17 cellular contexts compared by ENCODE assay signal in the genomic region with DNA sequence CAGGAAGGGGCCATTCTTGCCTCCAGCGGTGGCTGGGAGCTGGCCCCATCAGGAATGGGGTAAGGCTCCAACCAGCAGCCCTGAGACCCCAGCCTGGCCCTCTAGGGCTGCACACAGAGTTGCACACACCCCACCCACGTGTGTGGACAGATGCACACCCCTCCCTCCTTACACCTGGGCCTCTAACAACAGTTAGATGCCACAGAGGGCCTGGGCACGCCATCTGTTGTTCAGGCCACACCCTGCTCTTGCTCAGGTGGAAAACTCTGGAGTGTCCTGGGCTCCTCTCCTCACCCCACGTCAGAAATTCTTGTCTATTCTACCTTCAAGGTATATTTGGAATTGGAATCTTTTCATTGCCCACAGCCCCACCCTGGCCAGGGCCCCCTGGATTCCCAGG. TPM values are rescaled to one million over a fixed set of nuclear protein-coding genes. Genes with fewer than 3 reads are reported as not detected.
A peak's percentile ranks its signal among the peaks of the same experiment; 100 is the strongest.
DNase-seq lines count a peak whose midpoint lies in the region; TF ChIP-seq lines count a peak whose summit lies in the region.
"Had no signal": no experiment of that assay in that cellular context is flagged by ENCODE, and none has a peak within 500 bp of the region (broad histone marks: within the 10 kb centered on the region; RNA-seq: fewer than 3 reads in every experiment).

No MANE protein-coding gene starts in this region.

- peak; percentile 62 for DNase-seq in RPMI8226
- no peak for DNase-seq in neural progenitor cell (ENCODE audit: low spot score)
- DNase-seq in T1000 (lab: John Stamatoyannopoulos, UW): no peak
- no peak for DNase-seq in stimulated activated naive CD4-positive, alpha-beta T cell treated with Interleukin-2 at 50 U/mL for 16 hours (lab: John Stamatoyannopoulos, UW)
- no peak for DNase-seq in cortex of kidney (lab: John Stamatoyannopoulos, UW)
- DNase-seq: ACHN, DMS153, EL, H9, NCI-H1436, NCI-H1930, Peyer's patch had no signal

- H3K27me3 ChIP-seq in BLaER1 (no peaks in the 10 kb centered on the region), neural progenitor cell (peaks cover 5% of the 10 kb centered on the region)
- no peaks in the 10 kb centered on the region for H3K27me3 ChIP-seq in BLaER1 treated with 17β-estradiol and CSF1 and Interleukin-3, amounts not matched to agents 10 nM and 100 nM
- H3K27me3 ChIP-seq: Peyer's patch had no signal

- H3K4me3 ChIP-seq in BLaER1 (no peak overlapping the region), neural progenitor cell (no peak overlapping the region)
- H3K4me3 ChIP-seq in BLaER1 treated with 17β-estradiol and CSF1 and Interleukin-3, amounts not matched to agents 10 nM and 100 nM: no peak overlapping the region
- H3K4me3 ChIP-seq: GM12878, Peyer's patch had no signal

- no peak overlapping the region for H3K4me3 Mint-ChIP-seq in neural progenitor cell
- H3K4me3 Mint-ChIP-seq: CD14-positive monocyte had no signal

- H3K4me2 ChIP-seq in BLaER1: peak overlapping the region; percentile 65
- peak overlapping the region in 9 of 11 experiments; percentile 5 to 74 (median 65); a peak in 14 of 22 replicates for H3K4me2 ChIP-seq in BLaER1 treated with 17β-estradiol and CSF1 and Interleukin-3, amounts not matched to agents 10 nM and 100 nM
- no peak overlapping the region for H3K4me2 ChIP-seq in neural progenitor cell
- H3K4me2 ChIP-seq: KMS-11 had no signal

- no peaks in the 10 kb centered on the region for H3K79me2 ChIP-seq in neural progenitor cell (ENCODE audit: low read depth)

- peak overlapping the region; percentile 92 for H3K27ac Mint-ChIP-seq in neural progenitor cell
- H3K27ac Mint-ChIP-seq: CD14-positive monocyte, H9 had no signal

- H3F3A ChIP-seq in neural progenitor cell (ENCODE audit: low read depth): peaks cover 14% of the 10 kb centered on the region

- no peaks in the 10 kb centered on the region for H3K36me3 Mint-ChIP-seq in neural progenitor cell
- H3K36me3 Mint-ChIP-seq: CD14-positive monocyte had no signal

- H3K9me3 ChIP-seq in BLaER1: no peaks in the 10 kb centered on the region
- no peaks in the 10 kb centered on the region for H3K9me3 ChIP-seq in BLaER1 treated with 17β-estradiol and CSF1 and Interleukin-3, amounts not matched to agents 10 nM and 100 nM (replicated peaks in 1 of 11)
- H3K9me3 ChIP-seq in neural progenitor cell (ENCODE audit: low read depth): no peaks in the 10 kb centered on the region
- H3K9me3 ChIP-seq: Peyer's patch had no signal

- H2AFZ ChIP-seq in neural progenitor cell (replicated peaks): no peak overlapping the region

- no peak for TF ChIP-seq CTCF in neural progenitor cell (IDR thresholded peaks at IDR 0.05)

- H3K36me3 ChIP-seq in BLaER1: no peaks in the 10 kb centered on the region
- no peaks in the 10 kb centered on the region for H3K36me3 ChIP-seq in BLaER1 treated with 17β-estradiol and CSF1 and Interleukin-3, amounts not matched to agents 10 nM and 100 nM
- H3K36me3 ChIP-seq in neural progenitor cell: no peaks in the 10 kb centered on the region
- H3K36me3 ChIP-seq: Peyer's patch had no signal

- peaks cover 80% of the 10 kb centered on the region for H3K4me1 Mint-ChIP-seq in neural progenitor cell

- H4K20me1 ChIP-seq in BLaER1: no peaks in the 10 kb centered on the region
- no peaks in the 10 kb centered on the region; a peak in 1 of 22 replicates for H4K20me1 ChIP-seq in BLaER1 treated with 17β-estradiol and CSF1 and Interleukin-3, amounts not matched to agents 10 nM and 100 nM
- H4K20me1 ChIP-seq in neural progenitor cell (ENCODE audit: low read depth): no peaks in the 10 kb centered on the region

- H3K9ac ChIP-seq in BLaER1 (no peak overlapping the region), neural progenitor cell (no peak overlapping the region)
- H3K9ac ChIP-seq in BLaER1 treated with 17β-estradiol and CSF1 and Interleukin-3, amounts not matched to agents 10 nM and 100 nM: peak overlapping the region in 2 of 11 experiments; percentile 18 to 32; a peak in 1 of 22 replicates
- H3K9ac ChIP-seq: KMS-11 had no signal

- peaks cover 2% of the 10 kb centered on the region for H3K9me3 Mint-ChIP-seq in neural progenitor cell
- H3K9me3 Mint-ChIP-seq: H9 had no signal

- H3K27ac ChIP-seq in BLaER1: peak overlapping the region; percentile 61; the same call in 1 of the 2 replicates
- H3K27ac ChIP-seq in BLaER1 treated with 17β-estradiol and CSF1 and Interleukin-3, amounts not matched to agents 10 nM and 100 nM: peak overlapping the region in 1 of 11 experiments; percentile 17; a peak in 1 of 22 replicates
- H3K27ac ChIP-seq in neural progenitor cell: no peak overlapping the region
- H3K27ac ChIP-seq: KMS-11 had no signal

- H3K4me1 ChIP-seq in BLaER1 (peaks cover 65% of the 10 kb centered on the region), neural progenitor cell (peaks cover 7% of the 10 kb centered on the region)
- peaks cover 23 to 67% (median 57%) of the 10 kb centered on the region in 10 experiments for H3K4me1 ChIP-seq in BLaER1 treated with 17β-estradiol and CSF1 and Interleukin-3, amounts not matched to agents 10 nM and 100 nM

- H3K27me3 Mint-ChIP-seq in neural progenitor cell (ENCODE audit: insufficient read depth, low read depth): peaks cover 9% of the 10 kb centered on the region

RNA-seq across cellular contexts. Expression of a gene that starts 13.3 kb away (rescaled TPM):
- 18.0 and 27.4 TPM in 2 replicates for total RNA-seq in neural progenitor cell (ENCODE audit: low replicate concordance)
